Comparison of ENCODE assay signal across 21 cellular contexts in genomic region chr12:49560695-49561094, GRCh38. TPM values are rescaled to one million over a fixed set of nuclear protein-coding genes. Genes with fewer than 3 reads are reported as not detected.
"Had no signal": no experiment of that assay in that cellular context is flagged by ENCODE, and none has a peak within 500 bp of the region (broad histone marks: within the 10 kb centered on the region; RNA-seq: fewer than 3 reads in every experiment).

No MANE protein-coding gene starts in this region.

- H3K27me3 Mint-ChIP-seq: activated naive CD4-positive, alpha-beta T cell treated with anti-CD3 and anti-CD28 coated beads, Interleukin-2, amount 50 U/mL, for 24 hours; natural killer cell treated with Interleukin-12 subunit alpha and Interleukin-12 subunit beta and Interleukin-15 and Interleukin-18, amount 100 ng/mL, for 72 hours had no signal

- H3K9me3 Mint-ChIP-seq: activated naive CD4-positive, alpha-beta T cell treated with anti-CD3 and anti-CD28 coated beads, Interleukin-2, amount 50 U/mL, for 24 hours; endodermal cell; mesothelial cell of epicardium; natural killer cell treated with Interleukin-12 subunit alpha and Interleukin-12 subunit beta and Interleukin-15 and Interleukin-18, amount 100 ng/mL, for 72 hours had no signal

- DNase-seq: activated T-cell treated with anti-CD3 and anti-CD28 coated beads for 4 hours; body of pancreas; dorsolateral prefrontal cortex; endodermal cell; foreskin melanocyte; glutamatergic neuron; hypothalamus; islet precursor cell; retina; stimulated activated CD4-positive, alpha-beta T cell treated with anti-CD3 and anti-CD28 coated beads, Interleukin-12 subunit alpha, Interleukin-12 subunit beta, amount 100 ng/mL, for 4 hours; stimulated activated CD4-positive, alpha-beta T cell treated with anti-CD3 and anti-CD28 coated beads, Interleukin-1b, Interleukin-23, amount 100 ng/mL, for 48 hours; stimulated activated CD8-positive, alpha-beta memory T cell treated with anti-CD3 and anti-CD28 coated beads, Interleukin-4, amount 100 ng/mL, for 48 hours; stomach; trophoblast cell had no signal

- ATAC-seq: body of pancreas; natural killer cell treated with Interleukin-12 subunit alpha and Interleukin-12 subunit beta and Interleukin-15 and Interleukin-18, amount 100 ng/mL, for 72 hours had no signal

- H3K4me1 Mint-ChIP-seq: endodermal cell, mesothelial cell of epicardium had no signal

- H3K27me3 ChIP-seq: body of pancreas, dorsolateral prefrontal cortex, stomach, vagina had no signal

- H3K27ac Mint-ChIP-seq: activated naive CD4-positive, alpha-beta T cell treated with anti-CD3 and anti-CD28 coated beads, Interleukin-2, amount 50 U/mL, for 24 hours; endodermal cell; mesothelial cell of epicardium; natural killer cell treated with Interleukin-12 subunit alpha and Interleukin-12 subunit beta and Interleukin-15 and Interleukin-18, amount 100 ng/mL, for 72 hours had no signal

- H3K4me3 Mint-ChIP-seq: activated naive CD4-positive, alpha-beta T cell treated with anti-CD3 and anti-CD28 coated beads, Interleukin-2, amount 50 U/mL, for 24 hours; endodermal cell; mesothelial cell of epicardium; natural killer cell treated with Interleukin-12 subunit alpha and Interleukin-12 subunit beta and Interleukin-15 and Interleukin-18, amount 100 ng/mL, for 72 hours had no signal

- H3K4me3 ChIP-seq: body of pancreas, dorsolateral prefrontal cortex, lung, stomach, vagina had no signal

RNA-seq across cellular contexts. Expression of gene KCNH3, which starts 21.9 kb away (rescaled TPM):
- total RNA-seq: vagina had no signal

RNA-seq across cellular contexts. Expression of gene FAM186B, which starts 44.7 kb away (rescaled TPM):
- total RNA-seq: epithelial cell of proximal tubule, temporal lobe, vagina had no signal
